ENCODE assay signal across 9 cellular contexts in genomic region chr16:53864819-53865491, GRCh38.
DNase-seq lines count a peak whose midpoint lies in the region; ATAC-seq, FAIRE-seq and TF ChIP-seq lines count a peak whose summit lies in the region.
"Had no signal": no experiment of that assay in that cellular context is flagged by ENCODE, and none has a peak within 500 bp of the region (broad histone marks: within the 10 kb centered on the region; RNA-seq: fewer than 3 reads in every experiment).

No MANE protein-coding gene starts in this region.

- in situ Hi-C loops in GM23248 (cut with MboI): no loop called here

- H3K9me3 ChIP-seq in A549 (peaks cover 2% of the 10 kb centered on the region; the same call in 2 of the 3 replicates), GM23248 (ENCODE audit: low read depth) (no peaks in the 10 kb centered on the region)

- peaks cover 2% of the 10 kb centered on the region; the same call in 1 of the 2 replicates for H3K9me2 ChIP-seq in GM23248 (ENCODE audit: insufficient read depth)

- H3K27ac ChIP-seq in A549 (peak overlapping the region; percentile 47 to 64), GM23248 (peak overlapping the region; percentile 74)

- no peak for TF ChIP-seq CTCF in A549 (IDR thresholded peaks at IDR 0.05)

- DNase-seq in A549 (ENCODE audit: low read depth in 1 of 2, low spot score in 1 of 2) (peak; percentile 4), GM23248 (peak; percentile 57), RCC 7860 (ENCODE audit: low spot score) (peak; percentile 19), left ventricle myocardium superior (no peak), NCI-H2029 treated with DMSO at 0.1 percent for 48 hours (lab: John Stamatoyannopoulos, UW) (no peak), cerebellar nuclear complex (lab: John Stamatoyannopoulos, UW) (no peak)
- DNase-seq: left cardiac atrium had no signal

- CTCF ChIA-PET in A549 (lab: Yijun Ruan, JAX): interaction anchor here (1.5 kb wide), 1 partner anchor 92 kb away, joined by 7 read pairs; no protein-coding TSS in a partner anchor

- intact Hi-C loops in left ventricle myocardium superior (cut with micrococcal nuclease): no loop called here

- TF ChIP-seq POLR2A in A549 (IDR thresholded peaks at IDR 0.05; ENCODE audit: low read length): no peak

- FAIRE-seq in A549 (lab: Jason Lieb, UNC): no peak
- peak; percentile 64 for FAIRE-seq in RCC 7860 (lab: Jason Lieb, UNC)

- H3K27me3 ChIP-seq in GM23248 (replicated peaks; ENCODE audit: insufficient read depth): no peaks in the 10 kb centered on the region

- peaks cover 7% of the 10 kb centered on the region for H3K36me3 ChIP-seq in GM23248 (ENCODE audit: low read depth)

- 73% methylated on average over 2 of the region's 2 CpGs for WGBS in A549 (ENCODE audit: missing lambda C conversion rate)
- 66 to 69% methylated on average over 2 of the region's 2 CpGs for WGBS in GM23248 (ENCODE audit: low coverage in 1 of 2, low lambda C conversion rate in 2 of 2, missing lambda C conversion rate in 2 of 2), 2 experiments

- peak; percentile 34 to 40; a peak in 2 of 6 replicates for ATAC-seq in A549
- peak; percentile 41 for ATAC-seq in left ventricle myocardium superior
- no peak for ATAC-seq in HG03442 (IDR thresholded peaks at IDR 0.05; ENCODE audit: unreplicated experiment)
- ATAC-seq in HG03159 (IDR thresholded peaks at IDR 0.05; ENCODE audit: unreplicated experiment): no peak

- H3K4me2 ChIP-seq in A549 (peak overlapping the region; percentile 54), GM23248 (ENCODE audit: unreplicated experiment) (peak overlapping the region; percentile 48)

- H3K79me2 ChIP-seq in GM23248 (ENCODE audit: insufficient read depth): peaks cover 14% of the 10 kb centered on the region; the same call in 1 of the 2 replicates

- no peak overlapping the region for H2AFZ ChIP-seq in GM23248

- peaks cover 33% of the 10 kb centered on the region for H3F3A ChIP-seq in GM23248 (ENCODE audit: insufficient read depth)

- no peak for TF ChIP-seq RAD21 in A549 (conservative IDR thresholded peaks at IDR 0.05 in 1 of 2, IDR thresholded peaks at IDR 0.05 in 1 of 2)

- no peak overlapping the region for H3K9ac ChIP-seq in GM23248

- H3K4me3 ChIP-seq in A549 (no peak overlapping the region), GM23248 (no peak overlapping the region)

- TF ChIP-seq EP300 in A549 (IDR thresholded peaks at IDR 0.05): no peak

- POLR2A ChIA-PET in A549 (lab: Yijun Ruan, JAX): no interaction called here

- H4K20me1 ChIP-seq in GM23248 (ENCODE audit: insufficient read depth): no peaks in the 10 kb centered on the region

- H3K4me1 ChIP-seq in A549 (peaks cover 23% of the 10 kb centered on the region), GM23248 (ENCODE audit: insufficient read depth) (peaks cover 21% of the 10 kb centered on the region)

TF ChIP-seq in A549, 52 proteins besides CTCF, POLR2A, EP300 and RAD21:
- TF ChIP-seq FOSL2 (IDR thresholded peaks at IDR 0.05): no peak
- peak; percentile 56; the same call in 1 of the 2 replicates for TF ChIP-seq FOSL2 (CRISPR knock-in tag; IDR thresholded peaks at IDR 0.05)
- no peak for TF ChIP-seq SMC3 (IDR thresholded peaks at IDR 0.05)
- TF ChIP-seq NPAS2 (CRISPR knock-in tag; IDR thresholded peaks at IDR 0.05; ENCODE audit: borderline replicate concordance): no peak
- TF ChIP-seq, protein P1, sequence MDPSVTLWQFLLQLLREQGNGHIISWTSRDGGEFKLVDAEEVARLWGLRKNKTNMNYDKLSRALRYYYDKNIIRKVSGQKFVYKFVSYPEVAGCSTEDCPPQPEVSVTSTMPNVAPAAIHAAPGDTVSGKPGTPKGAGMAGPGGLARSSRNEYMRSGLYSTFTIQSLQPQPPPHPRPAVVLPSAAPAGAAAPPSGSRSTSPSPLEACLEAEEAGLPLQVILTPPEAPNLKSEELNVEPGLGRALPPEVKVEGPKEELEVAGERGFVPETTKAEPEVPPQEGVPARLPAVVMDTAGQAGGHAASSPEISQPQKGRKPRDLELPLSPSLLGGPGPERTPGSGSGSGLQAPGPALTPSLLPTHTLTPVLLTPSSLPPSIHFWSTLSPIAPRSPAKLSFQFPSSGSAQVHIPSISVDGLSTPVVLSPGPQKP (IDR thresholded peaks at IDR 0.05; ENCODE audit: low read depth, low read length): no peak
- TF ChIP-seq ZSCAN20 (CRISPR knock-in tag; IDR thresholded peaks at IDR 0.05): no peak

Comparison
In these comparisons a context has a peak if more than half of its experiments do, and no peak if none do; other contexts are left out.
1. ATAC-seq: peak in A549 (2 of 2) and left ventricle myocardium superior (single experiment); none in HG03442 (single experiment) and HG03159 (single experiment).
2. DNase-seq: peak in A549 (2 of 2), GM23248 (single experiment) and RCC 7860 (single experiment); none in left ventricle myocardium superior (single experiment), NCI-H2029 treated with DMSO at 0.1 percent for 48 hours (single experiment) and cerebellar nuclear complex (0 of 2).